16 cellular contexts compared by ENCODE assay signal in the genomic region with DNA sequence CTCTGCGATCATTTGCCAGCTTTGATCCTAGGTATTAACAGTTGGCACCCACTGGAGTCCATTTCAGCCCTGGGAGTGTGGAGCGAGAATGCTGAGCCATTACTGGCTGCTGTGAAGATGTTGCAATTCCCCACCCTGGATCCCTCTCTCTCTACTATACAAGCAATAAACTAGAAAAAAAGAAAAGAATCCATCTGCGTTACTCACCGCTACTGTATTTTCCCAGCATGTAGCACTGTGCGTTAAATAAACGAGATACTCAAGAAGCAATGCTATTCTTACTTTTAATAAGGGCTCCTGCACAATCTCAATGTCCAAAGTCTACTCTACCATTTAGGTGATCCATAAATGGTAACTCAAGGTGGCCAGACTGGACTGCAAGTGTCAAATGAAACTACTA. TPM values are rescaled to one million over a fixed set of nuclear protein-coding genes. Genes with fewer than 3 reads are reported as not detected.
DNase-seq lines count a peak whose midpoint lies in the region; ATAC-seq and TF ChIP-seq lines count a peak whose summit lies in the region.
"Had no signal": no experiment of that assay in that cellular context is flagged by ENCODE, and none has a peak within 500 bp of the region (broad histone marks: within the 10 kb centered on the region; RNA-seq: fewer than 3 reads in every experiment).

No MANE protein-coding gene starts in this region.

- no peak overlapping the region for H3K4me3 ChIP-seq in heart right ventricle

- H3K27me3 Mint-ChIP-seq in activated naive CD8-positive, alpha-beta T cell treated with anti-CD3 and anti-CD28 coated beads for 36 hours: no peaks in the 10 kb centered on the region
- H3K27me3 Mint-ChIP-seq in activated naive CD8-positive, alpha-beta T cell treated with anti-CD3 and anti-CD28 coated beads, Interleukin-2, amount 50 U/mL, for 24 hours: no peaks in the 10 kb centered on the region

- peaks cover 0 to 98% (median 22%) of the 10 kb centered on the region in 9 donors for H3K36me3 ChIP-seq in heart right ventricle

- H3K9me3 ChIP-seq in heart right ventricle: no peaks in the 10 kb centered on the region

- peak overlapping the region; percentile 21 for H3K27ac Mint-ChIP-seq in activated naive CD8-positive, alpha-beta T cell treated with anti-CD3 and anti-CD28 coated beads for 36 hours
- H3K27ac Mint-ChIP-seq in activated naive CD8-positive, alpha-beta T cell treated with anti-CD3 and anti-CD28 coated beads, Interleukin-2, amount 50 U/mL, for 24 hours: no peak overlapping the region

- no peak overlapping the region for H3K27ac ChIP-seq in heart right ventricle
- H3K27ac ChIP-seq: C4-2B had no signal

- peaks cover 0 to 7% (median 0%) of the 10 kb centered on the region in 9 donors for H3K4me1 ChIP-seq in heart right ventricle

- 89 to 90% methylated on average over 6 of the region's 6 CpGs for WGBS in heart right ventricle, 2 donors

- no peak overlapping the region for H3K4me3 Mint-ChIP-seq in activated naive CD8-positive, alpha-beta T cell treated with anti-CD3 and anti-CD28 coated beads for 36 hours
- H3K4me3 Mint-ChIP-seq in activated naive CD8-positive, alpha-beta T cell treated with anti-CD3 and anti-CD28 coated beads, Interleukin-2, amount 50 U/mL, for 24 hours: no peak overlapping the region
- H3K4me3 Mint-ChIP-seq: HFFc6 had no signal

- DNase-seq in activated naive CD8-positive, alpha-beta T cell treated with anti-CD3 and anti-CD28 coated beads for 36 hours: no peak
- no peak for DNase-seq in activated naive CD8-positive, alpha-beta T cell treated with anti-CD3 and anti-CD28 coated beads, Interleukin-2, amount 50 U/mL, for 24 hours
- peak; percentile 71 for DNase-seq in amniotic epithelial cell (ENCODE audit: low read depth)
- no peak for DNase-seq in left lobe of liver (ENCODE audit: low spot score)
- no peak for DNase-seq in heart right ventricle
- DNase-seq in NOMO-1 (lab: John Stamatoyannopoulos, UW; ENCODE audit: unreplicated experiment in 2 of 2): no peak
- DNase-seq in stimulated activated CD4-positive, alpha-beta T cell treated with anti-CD3 and anti-CD28 coated beads, Interleukin-4, amount 100 ng/mL, for 4 hours: no peak
- DNase-seq: HFFc6, Kasumi-1, MM.1S, NCI-H1092 treated with DMSO at 0.1 percent for 48 hours, NCI-H226, NCI-H526, SHP77 treated with DMSO at 0.1 percent for 48 hours had no signal

- peaks cover 20% of the 10 kb centered on the region for H3K4me1 Mint-ChIP-seq in activated naive CD8-positive, alpha-beta T cell treated with anti-CD3 and anti-CD28 coated beads for 36 hours
- peaks cover 32% of the 10 kb centered on the region for H3K4me1 Mint-ChIP-seq in activated naive CD8-positive, alpha-beta T cell treated with anti-CD3 and anti-CD28 coated beads, Interleukin-2, amount 50 U/mL, for 24 hours

- H3K27me3 ChIP-seq in heart right ventricle: no peaks in the 10 kb centered on the region

- peaks cover 14% of the 10 kb centered on the region for H3K36me3 Mint-ChIP-seq in activated naive CD8-positive, alpha-beta T cell treated with anti-CD3 and anti-CD28 coated beads for 36 hours
- H3K36me3 Mint-ChIP-seq in activated naive CD8-positive, alpha-beta T cell treated with anti-CD3 and anti-CD28 coated beads, Interleukin-2, amount 50 U/mL, for 24 hours (ENCODE audit: low read depth): peaks cover 65% of the 10 kb centered on the region

- no peak for TF ChIP-seq CTCF in heart right ventricle (IDR thresholded peaks at IDR 0.05)

- no peak for ATAC-seq in activated naive CD8-positive, alpha-beta T cell treated with anti-CD3 and anti-CD28 coated beads, Interleukin-2, amount 50 U/mL, for 24 hours
- peak; percentile 75 for ATAC-seq in left lobe of liver
- ATAC-seq in heart right ventricle: no peak
- no peak for ATAC-seq in esophagus mucosa

- H3K9me3 Mint-ChIP-seq in activated naive CD8-positive, alpha-beta T cell treated with anti-CD3 and anti-CD28 coated beads for 36 hours: no peaks in the 10 kb centered on the region
- no peaks in the 10 kb centered on the region for H3K9me3 Mint-ChIP-seq in activated naive CD8-positive, alpha-beta T cell treated with anti-CD3 and anti-CD28 coated beads, Interleukin-2, amount 50 U/mL, for 24 hours
- H3K9me3 Mint-ChIP-seq: HFFc6 had no signal

- intact Hi-C loops in heart right ventricle (cut with DNase I): loop anchor here in 8 of 10 donors (2.0 to 5.0 kb wide), 5 partner anchors 234 to 255 kb away; no protein-coding TSS in a partner anchor

RNA-seq across cellular contexts. Expression of gene RTTN, which starts 8.4 kb away (rescaled TPM):
- total RNA-seq in activated naive CD8-positive, alpha-beta T cell treated with anti-CD3 and anti-CD28 coated beads for 36 hours: 10 to 100 TPM; 21.5 to 22.5 TPM
- total RNA-seq in left lobe of liver (6.6 TPM), heart right ventricle (10 to 100 TPM in 5 of 10 donors, 1 to 10 TPM in 5; 6.5 to 15.7 (median 10.2) TPM), esophagus mucosa (7.8 TPM)
- polyA plus RNA-seq in heart right ventricle: 1 to 10 TPM; 3.5 to 9.4 TPM
